In genomic region chr3:194042947-194043346, GRCh38 we compare ENCODE assay signal across 16 cellular contexts.
DNase-seq lines count a peak whose midpoint lies in the region; FAIRE-seq and TF ChIP-seq lines count a peak whose summit lies in the region.
"Had no signal": no experiment of that assay in that cellular context is flagged by ENCODE, and none has a peak within 500 bp of the region (broad histone marks: within the 10 kb centered on the region; RNA-seq: fewer than 3 reads in every experiment).

No MANE protein-coding gene starts in this region.

- FAIRE-seq in astrocyte (lab: Jason Lieb, UNC) = no peak

- H3K27ac ChIP-seq in astrocyte (ENCODE audit: low read depth, low read length) = peak overlapping the region; percentile 85
- H3K27ac ChIP-seq: gastroesophageal sphincter, right atrium auricular region had no signal

- no peaks in the 10 kb centered on the region for H3K36me3 ChIP-seq in astrocyte (ENCODE audit: insufficient read depth, low read length)
- H3K36me3 ChIP-seq: gastroesophageal sphincter, right atrium auricular region had no signal

- H3K9me3 Mint-ChIP-seq in astrocyte (ENCODE audit: unreplicated experiment) (peaks cover 3% of the 10 kb centered on the region), nephron progenitor cell (no peaks in the 10 kb centered on the region)
- H3K9me3 Mint-ChIP-seq: activated naive CD8-positive, alpha-beta T cell treated with anti-CD3 and anti-CD28 coated beads, Interleukin-2, amount 50 U/mL, for 24 hours; stimulated activated naive B cell treated with anti-CD40 and anti-IgM and Interleukin-4, amounts not matched to agents 10 μg/mL and 1 μg/mL and 100 μg/mL, for 72 hours had no signal

- TF ChIP-seq CTCF in AG10803 (conservative IDR thresholded peaks at IDR 0.05; ENCODE audit: low read length) = no peak
- no peak for TF ChIP-seq CTCF in astrocyte (IDR thresholded peaks at IDR 0.05; ENCODE audit: insufficient read depth, low read depth, low read length)
- no peak for TF ChIP-seq CTCF in nephron progenitor cell (IDR thresholded peaks at IDR 0.05)

- peaks cover 34% of the 10 kb centered on the region for H3K27me3 Mint-ChIP-seq in astrocyte (ENCODE audit: low read depth, unreplicated experiment)
- peaks cover 20% of the 10 kb centered on the region for H3K27me3 Mint-ChIP-seq in nephron progenitor cell (ENCODE audit: low read depth, poor library complexity)

- H3K9ac ChIP-seq in astrocyte (ENCODE audit: low read length) = peak overlapping the region; percentile 57

- H2AFZ ChIP-seq in astrocyte (ENCODE audit: low read depth, low read length) = no peak overlapping the region

- H3K4me1 ChIP-seq in astrocyte (ENCODE audit: insufficient read depth, low read length) = peaks cover 29% of the 10 kb centered on the region

- H3K4me3 Mint-ChIP-seq in astrocyte (ENCODE audit: unreplicated experiment) (no peak overlapping the region), nephron progenitor cell (no peak overlapping the region)
- H3K4me3 Mint-ChIP-seq: activated naive CD8-positive, alpha-beta T cell treated with anti-CD3 and anti-CD28 coated beads, Interleukin-2, amount 50 U/mL, for 24 hours; stimulated activated naive B cell treated with anti-CD40 and anti-IgM and Interleukin-4, amounts not matched to agents 10 μg/mL and 1 μg/mL and 100 μg/mL, for 72 hours had no signal

- H3K27ac Mint-ChIP-seq in astrocyte (ENCODE audit: unreplicated experiment) = peak overlapping the region; percentile 97
- no peak overlapping the region for H3K27ac Mint-ChIP-seq in nephron progenitor cell
- H3K27ac Mint-ChIP-seq: activated naive CD8-positive, alpha-beta T cell treated with anti-CD3 and anti-CD28 coated beads, Interleukin-2, amount 50 U/mL, for 24 hours had no signal

- H4K20me1 ChIP-seq in astrocyte (ENCODE audit: insufficient read depth, low read length) = no peaks in the 10 kb centered on the region

- H3K4me1 Mint-ChIP-seq in astrocyte (ENCODE audit: low read depth, unreplicated experiment) (peaks cover 22% of the 10 kb centered on the region), nephron progenitor cell (peaks cover 77% of the 10 kb centered on the region)
- H3K4me1 Mint-ChIP-seq: activated naive CD8-positive, alpha-beta T cell treated with anti-CD3 and anti-CD28 coated beads, Interleukin-2, amount 50 U/mL, for 24 hours had no signal

- H3K4me2 ChIP-seq in astrocyte (ENCODE audit: low read length) = peak overlapping the region; percentile 71

- H3K36me3 Mint-ChIP-seq in astrocyte (ENCODE audit: low read depth, unreplicated experiment) (no peaks in the 10 kb centered on the region), nephron progenitor cell (ENCODE audit: low read depth) (no peaks in the 10 kb centered on the region)
- H3K36me3 Mint-ChIP-seq: stimulated activated naive B cell treated with anti-CD40 and anti-IgM and Interleukin-4, amounts not matched to agents 10 μg/mL and 1 μg/mL and 100 μg/mL, for 72 hours had no signal

- H3K9me3 ChIP-seq in astrocyte (ENCODE audit: insufficient read depth, low read depth, low read length) = no peaks in the 10 kb centered on the region
- H3K9me3 ChIP-seq: gastroesophageal sphincter, right atrium auricular region had no signal

- H3K79me2 ChIP-seq in astrocyte (ENCODE audit: insufficient read depth, low read length) = no peaks in the 10 kb centered on the region

- no peaks in the 10 kb centered on the region for H3K27me3 ChIP-seq in astrocyte (ENCODE audit: insufficient read depth, low read length)
- H3K27me3 ChIP-seq: gastroesophageal sphincter, right atrium auricular region had no signal

- DNase-seq in AG10803 (ENCODE audit: low read depth) (peak; percentile 74), HS-5 (ENCODE audit: low read depth) (peak; percentile 74), astrocyte (ENCODE audit: low read depth) (peak; percentile 93), iris pigment epithelial cell (ENCODE audit: low read depth) (peak; percentile 55), nephron progenitor cell (no peak), RKO (ENCODE audit: low spot score) (no peak), superior temporal gyrus (ENCODE audit: extremely low spot score) (no peak), DMS114 treated with DMSO at 0.1 percent for 48 hours (lab: John Stamatoyannopoulos, UW; ENCODE audit: unreplicated experiment) (no peak)
- DNase-seq: activated naive CD8-positive, alpha-beta T cell treated with anti-CD3 and anti-CD28 coated beads, Interleukin-2, amount 50 U/mL, for 24 hours; activated T-cell treated with anti-CD3 and anti-CD28 coated beads for 4 hours; C1 segment of cervical spinal cord; GOT3; islet precursor cell; stimulated activated naive B cell treated with anti-CD40 and anti-IgM and Interleukin-4, amounts not matched to agents 10 μg/mL and 1 μg/mL and 100 μg/mL, for 72 hours had no signal

- H3K4me3 ChIP-seq in AG10803 (ENCODE audit: low read length) (no peak overlapping the region), astrocyte (ENCODE audit: insufficient read depth, low read depth, low read length) (no peak overlapping the region)
- H3K4me3 ChIP-seq: gastroesophageal sphincter, right atrium auricular region had no signal

Comparison
In these comparisons a context has a peak if more than half of its experiments do, and no peak if none do; other contexts are left out.
1. DNase-seq: peak in AG10803 (single experiment), HS-5 (single experiment), astrocyte (single experiment) and iris pigment epithelial cell (single experiment); none in nephron progenitor cell (single experiment), RKO (single experiment), superior temporal gyrus (single experiment) and DMS114 treated with DMSO at 0.1 percent for 48 hours (single experiment).